In genomic region chr9:128203024-128203841, GRCh38 we compare ENCODE assay signal across 2 cellular contexts.
TF ChIP-seq lines count a peak whose summit lies in the region.

TSS of gene DNM1 (plus strand) at chr9:128203379. CDS start at chr9:128203471, 92 bp downstream.

TF ChIP-seq in IMR-90, 13 proteins besides CTCF, POLR2A, EP300 and RAD21:
- TF ChIP-seq MAZ (IDR thresholded peaks at IDR 0.05; ENCODE audit: borderline replicate concordance, low read depth, low read length) (peak; percentile 100), CHD1 (IDR thresholded peaks at IDR 0.05; ENCODE audit: low read depth, low read length) (no peak), SMC3 (IDR thresholded peaks at IDR 0.05; ENCODE audit: low read depth, low read length) (peak; percentile 59), ELK1 (IDR thresholded peaks at IDR 0.05; ENCODE audit: borderline replicate concordance, low read depth, low read length) (no peak), RCOR1 (IDR thresholded peaks at IDR 0.05; ENCODE audit: insufficient replicate concordance, low read length) (no peak)
TF ChIP-seq in IMR-90: peak in this region for 2.

TF ChIP-seq in SK-N-SH, 30 proteins besides CTCF, POLR2A, EP300 and RAD21:
- TF ChIP-seq FOSL2 (IDR thresholded peaks at IDR 0.05; ENCODE audit: borderline replicate concordance, low read depth) (no peak), TAF1 (IDR thresholded peaks at IDR 0.05; ENCODE audit: borderline replicate concordance, low read depth, low read length) (0 out of 2 replicates have a peak, but pooled peaks have one; percentile 42), FOXJ3 (CRISPR knock-in tag; IDR thresholded peaks at IDR 0.05) (no peak), MXI1 (IDR thresholded peaks at IDR 0.05; ENCODE audit: low read depth, low read length) (peak; percentile 41; the same call in 1 of the 2 replicates), REST (IDR thresholded peaks at IDR 0.05; ENCODE audit: low read depth, low read length) (no peak), TEAD4 (IDR thresholded peaks at IDR 0.05; ENCODE audit: borderline replicate concordance, insufficient read depth) (no peak), RFX5 (IDR thresholded peaks at IDR 0.05; ENCODE audit: low read length) (no peak), PBX3 (IDR thresholded peaks at IDR 0.05) (no peak), SMC3 (IDR thresholded peaks at IDR 0.05; ENCODE audit: low read depth, low read length) (peak; percentile 39; the same call in 1 of the 2 replicates), CHD2 (IDR thresholded peaks at IDR 0.05; ENCODE audit: low read length, partially characterized antibody) (peak; percentile 49), EZH2phosphoT487 (IDR thresholded peaks at IDR 0.05; ENCODE audit: borderline replicate concordance, low read depth) (no peak), ELF1 (IDR thresholded peaks at IDR 0.05) (no peak), GATA2 (CRISPR knock-in tag; IDR thresholded peaks at IDR 0.05) (no peak), POLR2AphosphoS5 (IDR thresholded peaks at IDR 0.05; ENCODE audit: low read depth, low read length) (0 out of 2 replicates have a peak, but pooled peaks have one; percentile 18), USF1 (IDR thresholded peaks at IDR 0.05; ENCODE audit: borderline replicate concordance, low read depth) (no peak), TCF12 (IDR thresholded peaks at IDR 0.05) (no peak), RCOR1 (IDR thresholded peaks at IDR 0.05; ENCODE audit: low read length) (no peak), MEF2A (IDR thresholded peaks at IDR 0.05; ENCODE audit: borderline replicate concordance, low read depth) (no peak), SIN3A (IDR thresholded peaks at IDR 0.05; ENCODE audit: borderline replicate concordance, low read depth, low read length) (no peak), NRF1 (IDR thresholded peaks at IDR 0.05; ENCODE audit: low read depth, low read length) (peak; percentile 86)
